9 cellular contexts compared by ENCODE assay signal in the genomic region with DNA sequence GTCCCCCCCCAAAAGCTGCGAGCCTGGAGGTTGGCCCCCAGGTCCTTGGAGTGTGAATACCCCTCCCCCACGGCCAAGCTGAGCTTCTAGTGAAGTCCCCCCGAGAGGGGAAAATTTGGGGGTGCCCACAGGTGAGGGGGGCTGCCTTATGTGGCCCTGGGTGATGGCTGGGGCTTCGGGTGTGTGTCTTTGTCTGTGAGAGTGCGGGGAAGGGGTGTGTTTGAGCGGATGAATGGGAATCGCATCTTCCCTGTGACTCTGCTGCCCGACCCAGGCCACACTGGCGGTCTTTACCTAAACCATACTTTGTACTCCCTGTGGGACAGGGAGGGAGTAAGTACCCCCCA. TPM values are rescaled to one million over a fixed set of nuclear protein-coding genes. Genes with fewer than 3 reads are reported as not detected.
DNase-seq lines count a peak whose midpoint lies in the region; ATAC-seq and TF ChIP-seq lines count a peak whose summit lies in the region.
"Had no signal": no experiment of that assay in that cellular context is flagged by ENCODE, and none has a peak within 500 bp of the region (broad histone marks: within the 10 kb centered on the region; RNA-seq: fewer than 3 reads in every experiment).

No MANE protein-coding gene starts in this region.

- peak overlapping the region; percentile 34 for H3K27ac Mint-ChIP-seq in activated naive CD8-positive, alpha-beta T cell

- peak overlapping the region; percentile 82 for H3K4me3 Mint-ChIP-seq in activated naive CD8-positive, alpha-beta T cell

- peaks cover 11% of the 10 kb centered on the region for H3K4me1 ChIP-seq in cardiac muscle cell (ENCODE audit: low read depth)
- no peaks in the 10 kb centered on the region for H3K4me1 ChIP-seq in mesodermal cell (ENCODE audit: control insufficient read depth, insufficient read depth, low read length, poor library complexity, severe bottlenecking)
- peaks cover 9% of the 10 kb centered on the region for H3K4me1 ChIP-seq in upper lobe of right lung

- H3K36me3 Mint-ChIP-seq in activated naive CD8-positive, alpha-beta T cell: no peaks in the 10 kb centered on the region

- no peaks in the 10 kb centered on the region for H3K27me3 Mint-ChIP-seq in activated naive CD8-positive, alpha-beta T cell

- TF ChIP-seq CTCF in cardiac muscle cell (IDR thresholded peaks at IDR 0.05; ENCODE audit: low read depth, low read length) (no peak), upper lobe of right lung (IDR thresholded peaks at IDR 0.05) (no peak)

- DNase-seq in cardiac muscle cell (ENCODE audit: low read depth in 1 of 2, low spot score in 1 of 2) (no peak), cardiac septum (ENCODE audit: low spot score) (no peak), upper lobe of right lung (no peak), iPS-NIHi11 (ENCODE audit: low spot score) (no peak)
- DNase-seq: activated CD8-positive, alpha-beta memory T cell treated with anti-CD3 and anti-CD28 coated beads, Interleukin-2, amount 50 U/mL, for 4 hours had no signal

- H3K27me3 ChIP-seq in cardiac muscle cell (no peaks in the 10 kb centered on the region), upper lobe of right lung (peaks cover 3% of the 10 kb centered on the region)

- WGBS in mesodermal cell (ENCODE audit: insufficient coverage in 2 of 2), 2 experiments: 0 to 3% methylated on average over 1 to 5 of the region's 9 CpGs

- ATAC-seq in upper lobe of right lung: no peak
- no peak for ATAC-seq in HG02973 (IDR thresholded peaks at IDR 0.05; ENCODE audit: unreplicated experiment)
- ATAC-seq in GM18511 (IDR thresholded peaks at IDR 0.05; ENCODE audit: unreplicated experiment): no peak

- no peaks in the 10 kb centered on the region for H3K9me3 Mint-ChIP-seq in activated naive CD8-positive, alpha-beta T cell (ENCODE audit: low read depth)

- intact Hi-C loops in cardiac septum (cut with DNase I) (no loop called here), upper lobe of right lung (cut with DNase I) (no loop called here)

- H3K27ac ChIP-seq in cardiac muscle cell: no peak overlapping the region
- no peak overlapping the region for H3K27ac ChIP-seq in mesodermal cell (ENCODE audit: low read depth, low read length, severe bottlenecking)
- no peak overlapping the region for H3K27ac ChIP-seq in upper lobe of right lung

- H3K36me3 ChIP-seq in cardiac muscle cell (no peaks in the 10 kb centered on the region), mesodermal cell (ENCODE audit: control insufficient read depth, insufficient read depth, low read length) (no peaks in the 10 kb centered on the region), upper lobe of right lung (no peaks in the 10 kb centered on the region)

- peaks cover 67% of the 10 kb centered on the region for H3K4me1 Mint-ChIP-seq in activated naive CD8-positive, alpha-beta T cell (ENCODE audit: low read depth)

- no peaks in the 10 kb centered on the region for H3K9me3 ChIP-seq in cardiac muscle cell (ENCODE audit: low read depth)
- H3K9me3 ChIP-seq in mesodermal cell (ENCODE audit: control insufficient read depth, low read length): no peaks in the 10 kb centered on the region
- H3K9me3 ChIP-seq in upper lobe of right lung: no peaks in the 10 kb centered on the region

- H3K4me3 ChIP-seq in cardiac muscle cell: peak overlapping the region; percentile 74
- peak overlapping the region; percentile 76 for H3K4me3 ChIP-seq in mesodermal cell (ENCODE audit: extremely low read depth, insufficient read depth, low read length, poor library complexity, severe bottlenecking)
- H3K4me3 ChIP-seq in upper lobe of right lung: peak overlapping the region; percentile 56

RNA-seq across cellular contexts. Expression of a gene that starts 1.2 kb away (rescaled TPM):
- total RNA-seq in cardiac muscle cell: 11.7 and 12.0 TPM in 2 replicates
- polyA plus RNA-seq in cardiac muscle cell: 12.9 and 15.3 TPM in 2 replicates
- 1.9 TPM for total RNA-seq in cardiac septum
- polyA plus RNA-seq in mesodermal cell (2013, experiment 1 of 2): 17.0 TPM
- 13.1 TPM for polyA plus RNA-seq in mesodermal cell (2013, experiment 2 of 2)
- 1.9 TPM for total RNA-seq in upper lobe of right lung
